1 cellular context compared by ENCODE assay signal in genomic region chrX:19468383-19468782, GRCh38. TPM values are rescaled to one million over a fixed set of nuclear protein-coding genes. Genes with fewer than 3 reads are reported as not detected.
"Had no signal": no experiment of that assay in that cellular context is flagged by ENCODE, and none has a peak within 500 bp of the region (broad histone marks: within the 10 kb centered on the region; RNA-seq: fewer than 3 reads in every experiment).

No MANE protein-coding gene starts in this region.

RNA-seq across cellular contexts. Expression of gene MAP3K15, which starts 46.9 kb away (rescaled TPM):
- total RNA-seq: GM12878 had no signal
